In the genomic region with DNA sequence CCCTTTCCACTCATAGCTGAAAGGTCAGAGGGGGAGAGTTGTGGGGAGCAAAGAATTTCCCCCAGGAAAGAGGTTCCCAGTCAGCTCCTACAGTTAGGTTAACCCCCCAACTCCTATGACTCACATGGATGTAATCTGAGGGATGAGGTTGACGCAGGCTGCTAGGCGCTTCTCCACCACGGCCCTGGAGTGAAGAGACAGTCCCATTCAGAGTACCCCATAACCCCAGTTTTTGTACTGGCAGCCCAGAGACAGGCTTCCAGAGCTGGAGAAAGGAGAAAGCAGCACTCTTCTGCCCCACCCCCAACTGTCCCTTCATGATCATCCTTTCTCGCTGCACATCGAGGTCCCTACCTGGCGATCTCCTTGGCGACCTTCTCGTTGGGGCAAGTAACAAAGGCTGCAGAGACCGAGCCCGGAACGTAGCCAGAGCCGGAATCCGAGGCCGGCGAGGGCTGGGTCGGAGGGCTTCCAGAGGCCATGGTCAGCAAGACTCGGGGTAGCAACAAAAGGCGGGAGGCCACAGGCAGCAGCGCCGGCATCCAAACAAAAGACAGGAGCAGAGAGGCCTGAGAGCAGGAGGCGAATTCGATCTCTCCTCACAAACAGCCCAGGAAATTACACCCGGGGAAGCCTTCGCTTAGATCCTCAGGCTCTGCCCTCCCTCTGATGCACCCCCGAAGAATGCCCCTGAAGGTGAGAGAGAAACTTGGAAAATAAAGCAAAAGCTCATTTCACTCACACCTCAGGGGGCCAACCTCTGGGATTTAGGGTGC, we compare ENCODE assay signal across 6 cellular contexts. TPM values are rescaled to one million over a fixed set of nuclear protein-coding genes. Genes with fewer than 3 reads are reported as not detected.
DNase-seq lines count a peak whose midpoint lies in the region; ATAC-seq and TF ChIP-seq lines count a peak whose summit lies in the region.

No MANE protein-coding gene starts in this region.

- peaks cover 0 to 2% (median 0%) of the 10 kb centered on the region in 7 donors for H3K9me3 Mint-ChIP-seq in CD14-positive monocyte
- H3K9me3 Mint-ChIP-seq in stimulated activated memory B cell treated with anti-CD40 and anti-IgM and Interleukin-4, amounts not matched to agents 10 μg/mL and 1 μg/mL and 100 μg/mL, for 72 hours = no peaks in the 10 kb centered on the region

- 2 to 5% methylated on average over 8 to 11 of the region's 25 CpGs for WGBS in esophagus squamous epithelium, 2 donors

- peak overlapping the region; percentile 89 to 99 (median 96) for H3K27ac ChIP-seq in esophagus squamous epithelium

- no peak for DNase-seq in CD14-positive monocyte (ENCODE audit: low spot score)
- DNase-seq in NCI-H748 (lab: John Stamatoyannopoulos, UW; ENCODE audit: unreplicated experiment) = peak; percentile 76
- DNase-seq in esophagus squamous epithelium (lab: John Stamatoyannopoulos, UW) = no peak

- peak overlapping the region; percentile 93 to 98 (median 96) for H3K27ac Mint-ChIP-seq in CD14-positive monocyte
- H3K27ac Mint-ChIP-seq in stimulated activated memory B cell treated with anti-CD40 and anti-IgM and Interleukin-4, amounts not matched to agents 10 μg/mL and 1 μg/mL and 100 μg/mL, for 72 hours = peak overlapping the region; percentile 98

- H3K9me3 ChIP-seq in esophagus squamous epithelium = no peaks in the 10 kb centered on the region

- H3K27me3 Mint-ChIP-seq in CD14-positive monocyte (ENCODE audit: low read depth in 3 of 3) = peaks cover 2 to 18% (median 12%) of the 10 kb centered on the region in 3 donors
- no peaks in the 10 kb centered on the region for H3K27me3 Mint-ChIP-seq in stimulated activated memory B cell treated with anti-CD40 and anti-IgM and Interleukin-4, amounts not matched to agents 10 μg/mL and 1 μg/mL and 100 μg/mL, for 72 hours

- peaks cover 9 to 42% (median 35%) of the 10 kb centered on the region in 3 donors for H3K36me3 ChIP-seq in esophagus squamous epithelium

- ATAC-seq in stimulated activated memory B cell treated with anti-CD40 and anti-IgM and Interleukin-4, amounts not matched to agents 10 μg/mL and 1 μg/mL and 100 μg/mL, for 72 hours = no peak
- ATAC-seq in HG02852 (IDR thresholded peaks at IDR 0.05; ENCODE audit: unreplicated experiment) (no peak), HG02623 (IDR thresholded peaks at IDR 0.05; ENCODE audit: unreplicated experiment) (no peak)

- peaks cover 48% of the 10 kb centered on the region for H3K4me1 Mint-ChIP-seq in CD14-positive monocyte
- peaks cover 66% of the 10 kb centered on the region for H3K4me1 Mint-ChIP-seq in stimulated activated memory B cell treated with anti-CD40 and anti-IgM and Interleukin-4, amounts not matched to agents 10 μg/mL and 1 μg/mL and 100 μg/mL, for 72 hours

- peaks cover 35 to 82% (median 42%) of the 10 kb centered on the region in 3 donors for H3K4me1 ChIP-seq in esophagus squamous epithelium

- TF ChIP-seq POLR2A in esophagus squamous epithelium (IDR thresholded peaks at IDR 0.05) = no peak

- TF ChIP-seq CTCF in CD14-positive monocyte (IDR thresholded peaks at IDR 0.05) (no peak), esophagus squamous epithelium (IDR thresholded peaks at IDR 0.05) (no peak)

- peaks cover 40 to 41% of the 10 kb centered on the region in 2 donors for H3K36me3 Mint-ChIP-seq in CD14-positive monocyte
- peaks cover 34% of the 10 kb centered on the region for H3K36me3 Mint-ChIP-seq in stimulated activated memory B cell treated with anti-CD40 and anti-IgM and Interleukin-4, amounts not matched to agents 10 μg/mL and 1 μg/mL and 100 μg/mL, for 72 hours

- H3K4me3 Mint-ChIP-seq in CD14-positive monocyte = peak overlapping the region; percentile 86 to 93
- H3K4me3 Mint-ChIP-seq in stimulated activated memory B cell treated with anti-CD40 and anti-IgM and Interleukin-4, amounts not matched to agents 10 μg/mL and 1 μg/mL and 100 μg/mL, for 72 hours = peak overlapping the region; percentile 98

- H3K4me3 ChIP-seq in esophagus squamous epithelium = peak overlapping the region; percentile 41 to 85 (median 72)

- no peaks in the 10 kb centered on the region for H3K27me3 ChIP-seq in esophagus squamous epithelium

- intact Hi-C loops in CD14-positive monocyte (cut with micrococcal nuclease) = loop anchor here in 1 of 2 donors (5.0 to 10.0 kb wide), 3 partner anchors 35 to 213 kb away; a partner anchor contains a TSS
- intact Hi-C loops in esophagus squamous epithelium (cut with DNase I) = loop anchor here (10.0 kb wide), 1 partner anchor 157 kb away; no protein-coding TSS in a partner anchor

RNA-seq across cellular contexts. Expression of a gene that starts 0.6 kb away (rescaled TPM):
- 100 to 1,000 TPM; 153 to 160 TPM for polyA plus RNA-seq in CD14-positive monocyte
- total RNA-seq in esophagus squamous epithelium = 10 to 100 TPM; 46.0 to 93.1 (median 69.4) TPM

RNA-seq across cellular contexts. Expression of a gene that starts 2.5 kb away (rescaled TPM):
- polyA plus RNA-seq in CD14-positive monocyte = not detected
- total RNA-seq in esophagus squamous epithelium = 1 to 10 TPM; 3.3 to 8.6 (median 4.1) TPM

RNA-seq across cellular contexts. Expression of a gene that starts 6.5 kb away (rescaled TPM):
- polyA plus RNA-seq in CD14-positive monocyte = 1 to 10 TPM; 3.0 to 3.5 TPM
- total RNA-seq in esophagus squamous epithelium = 10 to 100 TPM in 3 of 4 donors, 1 to 10 TPM in 1; 8.1 to 48.6 (median 17.3) TPM

RNA-seq across cellular contexts. Expression of a gene that starts 25.7 kb away (rescaled TPM):
- under 1 TPM; 0.14 to 0.68 TPM for polyA plus RNA-seq in CD14-positive monocyte
- total RNA-seq in esophagus squamous epithelium = 10 to 100 TPM in 2 of 4 donors, 1 to 10 TPM in 2; 9.6 to 38.9 (median 11.2) TPM

RNA-seq across cellular contexts. Expression of a gene that starts 37.1 kb away (rescaled TPM):
- polyA plus RNA-seq in CD14-positive monocyte = 1 to 10 TPM in 1 of 2 donors, under 1 TPM in 1; 0.42 to 2.0 TPM
- 1 to 10 TPM; 2.8 to 4.8 (median 3.3) TPM for total RNA-seq in esophagus squamous epithelium
